In genomic region chr13:51066091-51066831, GRCh38 we compare ENCODE assay signal across 14 cellular contexts. TPM values are rescaled to one million over a fixed set of nuclear protein-coding genes. Genes with fewer than 3 reads are reported as not detected.
DNase-seq lines count a peak whose midpoint lies in the region; ATAC-seq and TF ChIP-seq lines count a peak whose summit lies in the region.
"Had no signal": no experiment of that assay in that cellular context is flagged by ENCODE, and none has a peak within 500 bp of the region (broad histone marks: within the 10 kb centered on the region; RNA-seq: fewer than 3 reads in every experiment).

No MANE protein-coding gene starts in this region.

- H3K9me2 ChIP-seq in PC-3 (replicated peaks; ENCODE audit: low read length) = no peaks in the 10 kb centered on the region

- intact Hi-C loops in PC-3 (cut with micrococcal nuclease) = loop anchor here (10.0 kb wide), 1 partner anchor 261 kb away; no protein-coding TSS in a partner anchor
- intact Hi-C loops in sciatic nerve (cut with DNase I) = no loop called here
- intact Hi-C loops in transverse colon (cut with DNase I; ENCODE audit: low total_unique reads) = no loop called here

- H3K9ac ChIP-seq in PC-3 (ENCODE audit: low read length) (no peak overlapping the region), endodermal cell (ENCODE audit: extremely low read depth, low read length, poor library complexity, severe bottlenecking) (no peak overlapping the region)

- no peak overlapping the region for H3K4me3 ChIP-seq in PC-3 (ENCODE audit: low read length)
- no peak overlapping the region for H3K4me3 ChIP-seq in endodermal cell (ENCODE audit: low read length)
- H3K4me3 ChIP-seq in transverse colon = no peak overlapping the region
- H3K4me3 ChIP-seq: esophagus squamous epithelium, upper lobe of left lung had no signal

- no peak overlapping the region for H2AFZ ChIP-seq in PC-3 (ENCODE audit: low read length)

- TF ChIP-seq EP300 in transverse colon (IDR thresholded peaks at IDR 0.05; ENCODE audit: low read depth) = no peak

- H3K36me3 Mint-ChIP-seq in endodermal cell (ENCODE audit: low read depth) = no peaks in the 10 kb centered on the region

- no peak overlapping the region for H3K27ac Mint-ChIP-seq in endodermal cell

- peaks cover 6% of the 10 kb centered on the region for H3K27me3 Mint-ChIP-seq in endodermal cell (ENCODE audit: insufficient read depth)

- H3K9me3 ChIP-seq in PC-3 (ENCODE audit: low read length) (no peaks in the 10 kb centered on the region), endodermal cell (ENCODE audit: control insufficient read depth, low read length) (no peaks in the 10 kb centered on the region), transverse colon (no peaks in the 10 kb centered on the region)
- H3K9me3 ChIP-seq: esophagus squamous epithelium, upper lobe of left lung had no signal

- no peaks in the 10 kb centered on the region for H3F3A ChIP-seq in PC-3 (ENCODE audit: low read length, unreplicated experiment)

- CTCF ChIA-PET in PC-3 (lab: Charles Lee) = interaction anchor here (0.6 kb wide), 1 partner anchor 15 kb away, joined by 4 read pairs; no protein-coding TSS in a partner anchor

- H3K4me2 ChIP-seq in PC-3 (ENCODE audit: low read length) = no peak overlapping the region

- peak; percentile 16 for DNase-seq in DMS 273 (lab: John Stamatoyannopoulos, UW; ENCODE audit: unreplicated experiment)
- DNase-seq in DMS 273 treated with DMSO at 0.1 percent for 48 hours (lab: John Stamatoyannopoulos, UW) = no peak
- peak; percentile 16 for DNase-seq in PC-3
- peak; percentile 45 for DNase-seq in endodermal cell
- no peak for DNase-seq in sciatic nerve (ENCODE audit: low spot score)
- DNase-seq in GOT3 (lab: John Stamatoyannopoulos, UW) = no peak
- DNase-seq in NK-92 (lab: John Stamatoyannopoulos, UW; ENCODE audit: unreplicated experiment) = no peak
- no peak for DNase-seq in transverse colon
- DNase-seq: activated naive CD4-positive, alpha-beta T cell; esophagus squamous epithelium; NCI-H2107; stimulated activated CD4-positive, alpha-beta T cell treated with anti-CD3 and anti-CD28 coated beads, Interleukin-2, amount 100 ng/mL, for 24 hours; upper lobe of left lung had no signal

- no peak for TF ChIP-seq POLR2A in transverse colon (IDR thresholded peaks at IDR 0.05)

- no peak for TF ChIP-seq CTCF in PC-3 (conservative IDR thresholded peaks at IDR 0.05; ENCODE audit: low read depth, low read length)
- TF ChIP-seq CTCF in endodermal cell (conservative IDR thresholded peaks at IDR 0.05) = no peak
- TF ChIP-seq CTCF in transverse colon (IDR thresholded peaks at IDR 0.05) = no peak

- no peak overlapping the region for H3K4me3 Mint-ChIP-seq in endodermal cell

- H3K9me3 Mint-ChIP-seq in endodermal cell = no peaks in the 10 kb centered on the region

- ATAC-seq in PC-3 = peak; percentile 48
- ATAC-seq in sciatic nerve = peak; percentile 66

- H3K27ac ChIP-seq in PC-3 (ENCODE audit: low read length) (no peak overlapping the region), endodermal cell (ENCODE audit: low read depth, low read length) (no peak overlapping the region), transverse colon (no peak overlapping the region)
- H3K27ac ChIP-seq: 22Rv1, upper lobe of left lung had no signal

- H3K36me3 ChIP-seq in PC-3 (ENCODE audit: low read depth, low read length) (no peaks in the 10 kb centered on the region), endodermal cell (ENCODE audit: control insufficient read depth, insufficient read depth, low read length) (no peaks in the 10 kb centered on the region), transverse colon (no peaks in the 10 kb centered on the region)
- H3K36me3 ChIP-seq: esophagus squamous epithelium, upper lobe of left lung had no signal

- H3K4me1 Mint-ChIP-seq in endodermal cell = peaks cover 6% of the 10 kb centered on the region

- no peaks in the 10 kb centered on the region for H4K20me1 ChIP-seq in PC-3 (ENCODE audit: low read length)

- WGBS in endodermal cell (ENCODE audit: insufficient coverage in 1 of 2, insufficient read length in 1 of 2), 2 experiments = 84 to 86% methylated on average over 10 to 15 of the region's 15 CpGs
- WGBS in transverse colon (ENCODE audit: low coverage in 1 of 2), 2 donors = 45 to 64% methylated on average over 5 to 15 of the region's 15 CpGs

- H3K79me2 ChIP-seq in PC-3 (ENCODE audit: low read length) = no peaks in the 10 kb centered on the region

- no peaks in the 10 kb centered on the region for H3K27me3 ChIP-seq in PC-3 (ENCODE audit: low read length)
- no peaks in the 10 kb centered on the region for H3K27me3 ChIP-seq in endodermal cell (ENCODE audit: control insufficient read depth, insufficient read depth, low read length, poor library complexity, severe bottlenecking)
- H3K27me3 ChIP-seq in transverse colon = no peaks in the 10 kb centered on the region
- H3K27me3 ChIP-seq: upper lobe of left lung had no signal

- no peaks in the 10 kb centered on the region for H3K4me1 ChIP-seq in PC-3 (ENCODE audit: insufficient read depth, low read length)
- H3K4me1 ChIP-seq in endodermal cell (ENCODE audit: control insufficient read depth, insufficient read depth, low read length) = no peaks in the 10 kb centered on the region
- H3K4me1 ChIP-seq in transverse colon = peaks cover 0 to 4% (median 2%) of the 10 kb centered on the region in 4 donors

- in situ Hi-C loops in transverse colon (cut with MboI; ENCODE audit: low pct_ligation_motif_present in 1 of 4, low pct_unique_long_range_greater_than_20kb in 1 of 4, low sequenced_read_pairs in 3 of 4) = loop anchor here in 3 of 4 donors (25.0 kb wide), 2 partner anchors 1079 to 1104 kb away; partner anchors contain the start of gene TRIM13 (in 2 of the 3)

- POLR2A ChIA-PET in PC-3 (lab: Charles Lee; ENCODE audit: unreplicated experiment) = no interaction called here

- BruUV-seq in PC-3 (replicated peaks; lab: Mats Ljungman, UMichigan) = no TSS peak

RNA-seq across cellular contexts. Expression of gene C13orf42, which starts 44.8 kb away (rescaled TPM):
- total RNA-seq in PC-3 (2014; rRNA removed) (not detected in 2 replicates), endodermal cell (10 to 100 TPM; 19.0 to 27.7 TPM), sciatic nerve (not detected), transverse colon (not detected)
- 1.6 TPM for polyA plus RNA-seq in endodermal cell (2013, experiment 1 of 2)
- polyA plus RNA-seq in endodermal cell (2013, experiment 2 of 2) = 2.4 TPM
- total RNA-seq: esophagus squamous epithelium, upper lobe of left lung had no signal

Comparison
In these comparisons a context has a peak if more than half of its experiments do, and no peak if none do; other contexts are left out.
1. DNase-seq: peak in DMS 273 (single experiment), PC-3 (single experiment) and endodermal cell (single experiment); none in DMS 273 treated with DMSO at 0.1 percent for 48 hours (single experiment), sciatic nerve (single experiment), GOT3 (single experiment), NK-92 (single experiment) and transverse colon (single experiment).
2. RNA of gene C13orf42, which starts 44.8 kb away (total RNA-seq): 19.0 to 27.7 TPM in endodermal cell; not detected in PC-3, not detected in sciatic nerve (single experiment) and not detected in transverse colon; every median in the first group is over 10 times any median in the second.